Comparison of ENCODE assay signal across 14 cellular contexts in genomic region chr9:93033541-93033940, GRCh38. TPM values are rescaled to one million over a fixed set of nuclear protein-coding genes. Genes with fewer than 3 reads are reported as not detected.
A peak's percentile ranks its signal among the peaks of the same experiment; 100 is the strongest.
DNase-seq lines count a peak whose midpoint lies in the region; ATAC-seq and TF ChIP-seq lines count a peak whose summit lies in the region.
"Had no signal": no experiment of that assay in that cellular context is flagged by ENCODE, and none has a peak within 500 bp of the region (broad histone marks: within the 10 kb centered on the region; RNA-seq: fewer than 3 reads in every experiment).

No MANE protein-coding gene starts in this region.

- peaks cover 7 to 18% of the 10 kb centered on the region in 2 donors for H3K36me3 Mint-ChIP-seq in activated T-cell treated with anti-CD3 and anti-CD28 coated beads, Interleukin-2, amount 50 U/mL, for 72 hours (ENCODE audit: insufficient read depth in 2 of 2)
- H3K36me3 Mint-ChIP-seq in activated naive CD8-positive, alpha-beta T cell treated with anti-CD3 and anti-CD28 coated beads, Interleukin-2, amount 50 U/mL, for 24 hours (ENCODE audit: low read depth), result peaks cover 21% of the 10 kb centered on the region

- H3K4me3 ChIP-seq in skeletal muscle cell (ENCODE audit: low read depth, low read length) (no peak overlapping the region), right atrium auricular region (no peak overlapping the region)
- H3K4me3 ChIP-seq: tibial artery had no signal

- H3K9me3 ChIP-seq in right atrium auricular region, result no peaks in the 10 kb centered on the region
- H3K9me3 ChIP-seq: tibial artery had no signal

- H3K27me3 Mint-ChIP-seq in activated T-cell treated with anti-CD3 and anti-CD28 coated beads, Interleukin-2, amount 50 U/mL, for 72 hours (ENCODE audit: low read depth), result no peaks in the 10 kb centered on the region
- no peaks in the 10 kb centered on the region for H3K27me3 Mint-ChIP-seq in activated naive CD8-positive, alpha-beta T cell treated with anti-CD3 and anti-CD28 coated beads, Interleukin-2, amount 50 U/mL, for 24 hours

- H3K27ac Mint-ChIP-seq in activated T-cell treated with anti-CD3 and anti-CD28 coated beads, Interleukin-2, amount 50 U/mL, for 72 hours, result peak overlapping the region; percentile 42
- peak overlapping the region; percentile 57 for H3K27ac Mint-ChIP-seq in activated naive CD8-positive, alpha-beta T cell treated with anti-CD3 and anti-CD28 coated beads, Interleukin-2, amount 50 U/mL, for 24 hours
- H3K27ac Mint-ChIP-seq: HFFc6 had no signal

- no peak overlapping the region for H3K4me3 Mint-ChIP-seq in activated T-cell treated with anti-CD3 and anti-CD28 coated beads, Interleukin-2, amount 50 U/mL, for 72 hours
- H3K4me3 Mint-ChIP-seq in activated naive CD8-positive, alpha-beta T cell treated with anti-CD3 and anti-CD28 coated beads, Interleukin-2, amount 50 U/mL, for 24 hours, result no peak overlapping the region
- H3K4me3 Mint-ChIP-seq: HFFc6, immature natural killer cell had no signal

- no peak for ATAC-seq in activated T-cell treated with anti-CD3 and anti-CD28 coated beads, Interleukin-2, amount 50 U/mL, for 72 hours (replicated peaks in 1 of 2)
- ATAC-seq in activated naive CD8-positive, alpha-beta T cell treated with anti-CD3 and anti-CD28 coated beads, Interleukin-2, amount 50 U/mL, for 24 hours, result no peak
- ATAC-seq: Panc1 had no signal

- H3K4me1 ChIP-seq in right atrium auricular region, result no peaks in the 10 kb centered on the region
- H3K4me1 ChIP-seq: tibial artery had no signal

- no peaks in the 10 kb centered on the region for H3K27me3 ChIP-seq in right atrium auricular region

- TF ChIP-seq CTCF in right atrium auricular region (IDR thresholded peaks at IDR 0.05), result no peak

- no peak for DNase-seq in activated T-cell treated with anti-CD3 and anti-CD28 coated beads, Interleukin-2, amount 50 U/mL, for 72 hours
- DNase-seq in activated T-cell treated with anti-CD3 and anti-CD28 coated beads, Interleukin-2, amount 50 U/mL, for 48 hours, result no peak
- DNase-seq in NCI-H187 treated with DMSO at 0.1 percent for 48 hours (lab: John Stamatoyannopoulos, UW) (peak; percentile 34), skeletal muscle cell (ENCODE audit: low read depth) (peak; percentile 11), DMS153 (lab: John Stamatoyannopoulos, UW) (no peak), right atrium auricular region (ENCODE audit: low spot score) (no peak), C1 segment of cervical spinal cord (lab: John Stamatoyannopoulos, UW) (no peak)
- DNase-seq in activated naive CD8-positive, alpha-beta T cell treated with anti-CD3 and anti-CD28 coated beads, Interleukin-2, amount 50 U/mL, for 24 hours, result no peak
- DNase-seq: activated CD4-positive, alpha-beta T cell treated with anti-CD3 and anti-CD28 coated beads, Interleukin-2, amount 50 U/mL, for 1 hour; HFFc6; immature natural killer cell; tibial artery had no signal

- peaks cover 40% of the 10 kb centered on the region for H3K4me1 Mint-ChIP-seq in activated T-cell treated with anti-CD3 and anti-CD28 coated beads, Interleukin-2, amount 50 U/mL, for 72 hours (ENCODE audit: low read depth)
- H3K4me1 Mint-ChIP-seq in activated naive CD8-positive, alpha-beta T cell treated with anti-CD3 and anti-CD28 coated beads, Interleukin-2, amount 50 U/mL, for 24 hours, result peaks cover 49% of the 10 kb centered on the region

- H3K27ac ChIP-seq in right atrium auricular region, result no peak overlapping the region
- H3K27ac ChIP-seq: tibial artery had no signal

- H3K9me3 Mint-ChIP-seq in activated T-cell treated with anti-CD3 and anti-CD28 coated beads, Interleukin-2, amount 50 U/mL, for 72 hours, result no peaks in the 10 kb centered on the region
- H3K9me3 Mint-ChIP-seq in activated naive CD8-positive, alpha-beta T cell treated with anti-CD3 and anti-CD28 coated beads, Interleukin-2, amount 50 U/mL, for 24 hours, result no peaks in the 10 kb centered on the region
- H3K9me3 Mint-ChIP-seq: HFFc6, immature natural killer cell had no signal

- no peaks in the 10 kb centered on the region for H3K36me3 ChIP-seq in right atrium auricular region
- H3K36me3 ChIP-seq: tibial artery had no signal

RNA-seq across cellular contexts. Expression of gene SUSD3, which starts 25.0 kb away (rescaled TPM):
- 10 to 100 TPM; 53.1 to 56.8 TPM for total RNA-seq in activated T-cell treated with anti-CD3 and anti-CD28 coated beads, Interleukin-2, amount 50 U/mL, for 72 hours
- total RNA-seq in right atrium auricular region, result 10 to 100 TPM in 1 of 2 donors, 1 to 10 TPM in 1; 1.6 to 11.8 TPM
- total RNA-seq: HT1080 had no signal

Comparison
In these comparisons a context has a peak if more than half of its experiments do, and no peak if none do; other contexts are left out.
1. DNase-seq: peak in NCI-H187 treated with DMSO at 0.1 percent for 48 hours (single experiment) and skeletal muscle cell (single experiment); none in activated T-cell treated with anti-CD3 and anti-CD28 coated beads, Interleukin-2, amount 50 U/mL, for 72 hours (0 of 2), activated T-cell treated with anti-CD3 and anti-CD28 coated beads, Interleukin-2, amount 50 U/mL, for 48 hours (0 of 2), activated naive CD8-positive, alpha-beta T cell treated with anti-CD3 and anti-CD28 coated beads, Interleukin-2, amount 50 U/mL, for 24 hours (single experiment), DMS153 (single experiment), right atrium auricular region (single experiment) and C1 segment of cervical spinal cord (0 of 14).
2. RNA of gene SUSD3, which starts 25.0 kb away (total RNA-seq): 53.1 to 56.8 TPM in activated T-cell treated with anti-CD3 and anti-CD28 coated beads, Interleukin-2, amount 50 U/mL, for 72 hours; 1.6 to 11.8 TPM in right atrium auricular region; every median in the first group is over 4 times any median in the second.